ENCODE assay signal across 11 cellular contexts in genomic region chr11:71286701-71287643, GRCh38. TPM values are rescaled to one million over a fixed set of nuclear protein-coding genes. Genes with fewer than 3 reads are reported as not detected.
DNase-seq lines count a peak whose midpoint lies in the region; ATAC-seq and TF ChIP-seq lines count a peak whose summit lies in the region.
"Had no signal": no experiment of that assay in that cellular context is flagged by ENCODE, and none has a peak within 500 bp of the region (broad histone marks: within the 10 kb centered on the region; RNA-seq: fewer than 3 reads in every experiment).

No MANE protein-coding gene starts in this region.

- H3K9me3 ChIP-seq in lower lobe of right lung, result no peaks in the 10 kb centered on the region

- ATAC-seq in Right ventricle myocardium superior (ENCODE audit: poor library complexity) (peak; percentile 45), left ventricle myocardium superior (no peak), lower lobe of right lung (peak; percentile 68)
- ATAC-seq: CD8-positive, alpha-beta T cell had no signal

- no peak overlapping the region for H3K4me3 Mint-ChIP-seq in activated CD4-positive, alpha-beta T cell treated with anti-CD3 and anti-CD28 coated beads, Interleukin-2, amount 10 ng/mL, durations not matched to agents 7 days and 5 days
- H3K4me3 Mint-ChIP-seq: CD8-positive, alpha-beta T cell had no signal

- intact Hi-C loops in Right ventricle myocardium superior (cut with DNase I), result no loop called here
- intact Hi-C loops in left ventricle myocardium superior (cut with micrococcal nuclease), result no loop called here
- intact Hi-C loops in lower lobe of right lung (cut with DNase I), result no loop called here

- peaks cover 2% of the 10 kb centered on the region for H3K36me3 Mint-ChIP-seq in activated CD4-positive, alpha-beta T cell treated with anti-CD3 and anti-CD28 coated beads, Interleukin-2, amount 10 ng/mL, durations not matched to agents 7 days and 5 days (ENCODE audit: low read depth)
- H3K36me3 Mint-ChIP-seq: CD8-positive, alpha-beta T cell had no signal

- CTCF ChIA-PET in activated CD4-positive, alpha-beta T cell treated with anti-CD3 and anti-CD28 coated beads, Interleukin-2, amount 10 ng/mL, durations not matched to agents 7 days and 5 days (lab: Charles Lee), result no interaction called here

- H3K9me3 Mint-ChIP-seq in activated CD4-positive, alpha-beta T cell treated with anti-CD3 and anti-CD28 coated beads, Interleukin-2, amount 10 ng/mL, durations not matched to agents 7 days and 5 days, result peaks cover 17% of the 10 kb centered on the region

- H3K36me3 ChIP-seq in lower lobe of right lung, result no peaks in the 10 kb centered on the region
- H3K36me3 ChIP-seq: esophagus squamous epithelium had no signal

- POLR2A ChIA-PET in activated CD4-positive, alpha-beta T cell treated with anti-CD3 and anti-CD28 coated beads, Interleukin-2, amount 10 ng/mL, durations not matched to agents 7 days and 5 days (lab: Charles Lee), result no interaction called here

- no peaks in the 10 kb centered on the region for H3K4me1 Mint-ChIP-seq in activated CD4-positive, alpha-beta T cell treated with anti-CD3 and anti-CD28 coated beads, Interleukin-2, amount 10 ng/mL, durations not matched to agents 7 days and 5 days

- no peak overlapping the region for H3K4me3 ChIP-seq in lower lobe of right lung
- H3K4me3 ChIP-seq: esophagus squamous epithelium had no signal

- no peak for TF ChIP-seq CTCF in lower lobe of right lung (IDR thresholded peaks at IDR 0.05)

- peaks cover 9% of the 10 kb centered on the region for H3K4me1 ChIP-seq in lower lobe of right lung

- no peak for DNase-seq in Right ventricle myocardium superior
- DNase-seq in left ventricle myocardium superior, result no peak
- peak; percentile 94 for DNase-seq in brain pericyte (ENCODE audit: low read depth, low spot score)
- peak; percentile 57 for DNase-seq in lower lobe of right lung
- no peak for DNase-seq in NCI-H748 treated with DMSO at 0.1 percent for 48 hours (lab: John Stamatoyannopoulos, UW)
- DNase-seq in NCI-H2227 treated with DMSO at 0.1 percent for 48 hours (lab: John Stamatoyannopoulos, UW), result no peak
- no peak for DNase-seq in activated CD4-positive, alpha-beta T cell treated with anti-CD3 and anti-CD28 coated beads, Interleukin-2, amount 10 ng/mL, durations not matched to agents 7 days and 5 days
- DNase-seq in NCI-H2196 treated with DMSO at 0.1 percent for 48 hours (lab: John Stamatoyannopoulos, UW; ENCODE audit: unreplicated experiment), result no peak
- DNase-seq: esophagus squamous epithelium, NCI-H1417 had no signal

- no peak overlapping the region for H3K27ac Mint-ChIP-seq in activated CD4-positive, alpha-beta T cell treated with anti-CD3 and anti-CD28 coated beads, Interleukin-2, amount 10 ng/mL, durations not matched to agents 7 days and 5 days
- H3K27ac Mint-ChIP-seq: CD8-positive, alpha-beta T cell had no signal

- no peak overlapping the region for H3K27ac ChIP-seq in lower lobe of right lung

- H3K27me3 ChIP-seq in lower lobe of right lung (ENCODE audit: low read depth), result no peaks in the 10 kb centered on the region
- H3K27me3 ChIP-seq: esophagus squamous epithelium had no signal

- H3K27me3 Mint-ChIP-seq in activated CD4-positive, alpha-beta T cell treated with anti-CD3 and anti-CD28 coated beads, Interleukin-2, amount 10 ng/mL, durations not matched to agents 7 days and 5 days, result peaks cover 2% of the 10 kb centered on the region

RNA-seq across cellular contexts. Expression of gene SHANK2, which starts 34.6 kb away (rescaled TPM):
- 0.11 TPM for total RNA-seq in Right ventricle myocardium superior
- 0.32 TPM for total RNA-seq in left ventricle myocardium superior
- total RNA-seq in lower lobe of right lung, result 59.8 TPM
- total RNA-seq in activated CD4-positive, alpha-beta T cell treated with anti-CD3 and anti-CD28 coated beads, Interleukin-2, amount 10 ng/mL, durations not matched to agents 7 days and 5 days, result not detected
- total RNA-seq: CD8-positive, alpha-beta T cell had no signal

Comparison
In these comparisons a context has a peak if more than half of its experiments do, and no peak if none do; other contexts are left out.
1. DNase-seq: peak in brain pericyte (single experiment) and lower lobe of right lung (single experiment); none in Right ventricle myocardium superior (single experiment), left ventricle myocardium superior (single experiment), NCI-H748 treated with DMSO at 0.1 percent for 48 hours (single experiment), NCI-H2227 treated with DMSO at 0.1 percent for 48 hours (single experiment), activated CD4-positive, alpha-beta T cell treated with anti-CD3 and anti-CD28 coated beads, Interleukin-2, amount 10 ng/mL, durations not matched to agents 7 days and 5 days (single experiment) and NCI-H2196 treated with DMSO at 0.1 percent for 48 hours (single experiment).
2. RNA of gene SHANK2, which starts 34.6 kb away (total RNA-seq): 59.8 TPM in lower lobe of right lung (single experiment); 0.32 TPM in left ventricle myocardium superior (single experiment), 0.11 TPM in Right ventricle myocardium superior (single experiment) and not detected in activated CD4-positive, alpha-beta T cell treated with anti-CD3 and anti-CD28 coated beads, Interleukin-2, amount 10 ng/mL, durations not matched to agents 7 days and 5 days; every median in the first group is over 10 times any median in the second.